In genomic region chr1:116345011-116345410, GRCh38 we compare ENCODE assay signal across 23 cellular contexts.
"Had no signal": no experiment of that assay in that cellular context is flagged by ENCODE, and none has a peak within 500 bp of the region (broad histone marks: within the 10 kb centered on the region; RNA-seq: fewer than 3 reads in every experiment).

No MANE protein-coding gene starts in this region.

- H3K4me3 ChIP-seq: adrenal gland, ascending aorta, hepatocyte, stomach had no signal

- ATAC-seq: activated CD4-positive, alpha-beta T cell treated with anti-CD3 and anti-CD28 coated beads for 36 hours; foreskin keratinocyte; left lobe of liver; natural killer cell; sciatic nerve; stimulated activated effector memory CD8-positive, alpha-beta T cell treated with anti-CD3 and anti-CD28 coated beads, Interleukin-12 subunit alpha, Interleukin-12 subunit beta, amount 100 ng/mL, for 72 hours had no signal

- H3K9me3 Mint-ChIP-seq: immature natural killer cell; natural killer cell; stimulated activated effector memory CD8-positive, alpha-beta T cell treated with anti-CD3 and anti-CD28 coated beads, Interleukin-12 subunit alpha, Interleukin-12 subunit beta, amount 100 ng/mL, for 72 hours; T-helper 1 cell treated with Interleukin-12 subunit alpha and Interleukin-12 subunit beta and Interleukin-4 antibody, amounts not matched to agents 30 μg/mL and 1 μg/mL, for 36 hours had no signal

- H3K27ac ChIP-seq: adrenal gland, ascending aorta, foreskin keratinocyte, hepatocyte, stomach had no signal

- H3K36me3 Mint-ChIP-seq: natural killer cell; stimulated activated effector memory CD8-positive, alpha-beta T cell treated with anti-CD3 and anti-CD28 coated beads, Interleukin-12 subunit alpha, Interleukin-12 subunit beta, amount 100 ng/mL, for 72 hours had no signal

- DNase-seq: activated B cell treated with CpG ODN at 0.5 μM for 24 hours; activated CD4-positive, alpha-beta T cell treated with anti-CD3 and anti-CD28 coated beads for 36 hours; activated CD4-positive, alpha-beta T cell treated with anti-CD3 and anti-CD28 coated beads, Interleukin-2, amount 50 U/mL, for 4 hours; activated effector memory CD4-positive, alpha-beta T cell treated with anti-CD3 and anti-CD28 coated beads, Interleukin-2, amount 50 U/mL, for 16 hours; activated naive CD4-positive, alpha-beta T cell treated with anti-CD3 and anti-CD28 coated beads, Interleukin-2, amount 10 ng/mL, durations not matched to agents 7 days and 5 days; adrenal gland; central memory CD4-positive, alpha-beta T cell; dermis blood vessel endothelial cell; effector CD8-positive, alpha-beta T cell; foreskin keratinocyte; glutamatergic neuron; immature natural killer cell; natural killer cell; small intestine; stimulated activated CD4-positive, alpha-beta T cell treated with anti-CD3 and anti-CD28 coated beads, Interleukin-2, amount 100 ng/mL, for 24 hours; stomach; trophoblast cell had no signal

- H3K4me1 ChIP-seq: adrenal gland, ascending aorta, stomach had no signal

- H3K36me3 ChIP-seq: adrenal gland, ascending aorta, stomach had no signal

- H3K4me1 Mint-ChIP-seq: activated B cell treated with CpG ODN at 0.5 μM for 24 hours; immature natural killer cell; natural killer cell; stimulated activated effector memory CD8-positive, alpha-beta T cell treated with anti-CD3 and anti-CD28 coated beads, Interleukin-12 subunit alpha, Interleukin-12 subunit beta, amount 100 ng/mL, for 72 hours had no signal

- H3K9me3 ChIP-seq: adrenal gland, ascending aorta, stomach had no signal

- H3K27ac Mint-ChIP-seq: activated B cell treated with CpG ODN at 0.5 μM for 24 hours; activated CD4-positive, alpha-beta T cell treated with anti-CD3 and anti-CD28 coated beads for 36 hours; immature natural killer cell; natural killer cell; stimulated activated effector memory CD8-positive, alpha-beta T cell treated with anti-CD3 and anti-CD28 coated beads, Interleukin-12 subunit alpha, Interleukin-12 subunit beta, amount 100 ng/mL, for 72 hours; T-helper 1 cell treated with Interleukin-12 subunit alpha and Interleukin-12 subunit beta and Interleukin-4 antibody, amounts not matched to agents 30 μg/mL and 1 μg/mL, for 36 hours had no signal

- H3K27me3 ChIP-seq: adrenal gland, ascending aorta, foreskin keratinocyte, hepatocyte, stomach had no signal

- H3K27me3 Mint-ChIP-seq: activated CD4-positive, alpha-beta T cell treated with anti-CD3 and anti-CD28 coated beads for 36 hours had no signal

- H3K4me3 Mint-ChIP-seq: activated B cell treated with CpG ODN at 0.5 μM for 24 hours; activated CD4-positive, alpha-beta T cell treated with anti-CD3 and anti-CD28 coated beads for 36 hours; activated naive CD4-positive, alpha-beta T cell treated with anti-CD3 and anti-CD28 coated beads, Interleukin-2, amount 10 ng/mL, durations not matched to agents 7 days and 5 days; immature natural killer cell; natural killer cell; stimulated activated effector memory CD8-positive, alpha-beta T cell treated with anti-CD3 and anti-CD28 coated beads, Interleukin-12 subunit alpha, Interleukin-12 subunit beta, amount 100 ng/mL, for 72 hours; T-helper 1 cell treated with Interleukin-12 subunit alpha and Interleukin-12 subunit beta and Interleukin-4 antibody, amounts not matched to agents 30 μg/mL and 1 μg/mL, for 36 hours had no signal
